Comparison of ENCODE assay signal across 1 cellular context in the genomic region with DNA sequence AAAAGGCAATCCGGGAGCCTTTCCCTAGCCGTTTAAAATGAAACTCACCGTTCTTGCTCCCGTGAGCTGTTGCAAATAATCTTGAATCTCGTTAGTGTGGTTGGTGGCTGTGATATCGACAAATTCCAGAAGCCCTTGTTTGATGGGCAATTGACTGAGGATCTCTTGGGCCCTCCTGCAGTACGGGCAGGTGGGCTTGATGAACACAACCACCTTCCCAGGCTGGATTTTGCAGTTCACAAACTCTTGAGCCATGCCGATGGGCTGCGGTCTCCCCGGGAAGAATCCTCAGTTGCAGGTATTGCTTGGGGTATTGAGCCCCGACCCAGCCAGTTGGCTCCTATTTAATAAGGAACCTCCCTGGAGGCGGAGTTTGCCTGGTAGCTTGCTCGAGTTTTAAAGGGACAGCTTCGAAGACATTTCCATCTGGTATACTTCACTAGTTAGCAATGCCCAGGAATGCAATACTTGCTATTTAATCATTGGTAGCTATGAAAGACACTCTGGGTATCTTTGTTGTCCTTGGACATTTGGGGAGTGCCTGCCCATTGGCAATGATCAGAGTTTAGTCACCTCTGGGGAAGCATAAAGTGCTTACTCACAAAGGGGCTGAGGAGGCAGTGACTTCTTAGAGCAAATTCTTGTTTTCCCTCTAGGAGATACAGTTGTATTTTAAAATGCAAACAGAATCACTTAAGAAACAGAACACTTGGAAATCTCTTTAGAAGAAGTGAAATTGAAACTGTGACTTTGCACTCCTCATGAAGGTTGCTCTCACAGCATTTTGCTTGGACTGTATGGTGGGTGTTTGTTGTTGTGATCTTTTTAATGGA.
A peak's percentile ranks its signal among the peaks of the same experiment; 100 is the strongest.
TF ChIP-seq lines count a peak whose summit lies in the region.

A gene with protein sequence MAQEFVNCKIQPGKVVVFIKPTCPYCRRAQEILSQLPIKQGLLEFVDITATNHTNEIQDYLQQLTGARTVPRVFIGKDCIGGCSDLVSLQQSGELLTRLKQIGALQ (minus strand): TSS at position 319 of the 833 bp plus-strand sequence. CDS start 64 bp downstream, at position 255.

TF ChIP-seq in HepG2, 621 proteins besides CTCF, POLR2A, EP300 and RAD21 (continues in another document):
- no peak for TF ChIP-seq RARA (CRISPR knock-in tag; IDR thresholded peaks at IDR 0.05)
- TF ChIP-seq, protein P1, sequence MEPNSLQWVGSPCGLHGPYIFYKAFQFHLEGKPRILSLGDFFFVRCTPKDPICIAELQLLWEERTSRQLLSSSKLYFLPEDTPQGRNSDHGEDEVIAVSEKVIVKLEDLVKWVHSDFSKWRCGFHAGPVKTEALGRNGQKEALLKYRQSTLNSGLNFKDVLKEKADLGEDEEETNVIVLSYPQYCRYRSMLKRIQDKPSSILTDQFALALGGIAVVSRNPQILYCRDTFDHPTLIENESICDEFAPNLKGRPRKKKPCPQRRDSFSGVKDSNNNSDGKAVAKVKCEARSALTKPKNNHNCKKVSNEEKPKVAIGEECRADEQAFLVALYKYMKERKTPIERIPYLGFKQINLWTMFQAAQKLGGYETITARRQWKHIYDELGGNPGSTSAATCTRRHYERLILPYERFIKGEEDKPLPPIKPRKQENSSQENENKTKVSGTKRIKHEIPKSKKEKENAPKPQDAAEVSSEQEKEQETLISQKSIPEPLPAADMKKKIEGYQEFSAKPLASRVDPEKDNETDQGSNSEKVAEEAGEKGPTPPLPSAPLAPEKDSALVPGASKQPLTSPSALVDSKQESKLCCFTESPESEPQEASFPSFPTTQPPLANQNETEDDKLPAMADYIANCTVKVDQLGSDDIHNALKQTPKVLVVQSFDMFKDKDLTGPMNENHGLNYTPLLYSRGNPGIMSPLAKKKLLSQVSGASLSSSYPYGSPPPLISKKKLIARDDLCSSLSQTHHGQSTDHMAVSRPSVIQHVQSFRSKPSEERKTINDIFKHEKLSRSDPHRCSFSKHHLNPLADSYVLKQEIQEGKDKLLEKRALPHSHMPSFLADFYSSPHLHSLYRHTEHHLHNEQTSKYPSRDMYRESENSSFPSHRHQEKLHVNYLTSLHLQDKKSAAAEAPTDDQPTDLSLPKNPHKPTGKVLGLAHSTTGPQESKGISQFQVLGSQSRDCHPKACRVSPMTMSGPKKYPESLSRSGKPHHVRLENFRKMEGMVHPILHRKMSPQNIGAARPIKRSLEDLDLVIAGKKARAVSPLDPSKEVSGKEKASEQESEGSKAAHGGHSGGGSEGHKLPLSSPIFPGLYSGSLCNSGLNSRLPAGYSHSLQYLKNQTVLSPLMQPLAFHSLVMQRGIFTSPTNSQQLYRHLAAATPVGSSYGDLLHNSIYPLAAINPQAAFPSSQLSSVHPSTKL (CRISPR knock-in tag; IDR thresholded peaks at IDR 0.05): 0 out of 2 replicates have a peak, but pooled peaks have one; percentile 33
- TF ChIP-seq, protein P2, sequence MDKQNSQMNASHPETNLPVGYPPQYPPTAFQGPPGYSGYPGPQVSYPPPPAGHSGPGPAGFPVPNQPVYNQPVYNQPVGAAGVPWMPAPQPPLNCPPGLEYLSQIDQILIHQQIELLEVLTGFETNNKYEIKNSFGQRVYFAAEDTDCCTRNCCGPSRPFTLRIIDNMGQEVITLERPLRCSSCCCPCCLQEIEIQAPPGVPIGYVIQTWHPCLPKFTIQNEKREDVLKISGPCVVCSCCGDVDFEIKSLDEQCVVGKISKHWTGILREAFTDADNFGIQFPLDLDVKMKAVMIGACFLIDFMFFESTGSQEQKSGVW (CRISPR knock-in tag; IDR thresholded peaks at IDR 0.05; ENCODE audit: borderline replicate concordance): no peak
- peak; percentile 55; the same call in 1 of the 2 replicates for TF ChIP-seq ZNF607 (CRISPR knock-in tag; IDR thresholded peaks at IDR 0.05; ENCODE audit: borderline replicate concordance)
- TF ChIP-seq NR2F2 (IDR thresholded peaks at IDR 0.05; ENCODE audit: borderline replicate concordance, low read depth): no peak; the same call in 1 of the 2 replicates
- TF ChIP-seq, protein P3, sequence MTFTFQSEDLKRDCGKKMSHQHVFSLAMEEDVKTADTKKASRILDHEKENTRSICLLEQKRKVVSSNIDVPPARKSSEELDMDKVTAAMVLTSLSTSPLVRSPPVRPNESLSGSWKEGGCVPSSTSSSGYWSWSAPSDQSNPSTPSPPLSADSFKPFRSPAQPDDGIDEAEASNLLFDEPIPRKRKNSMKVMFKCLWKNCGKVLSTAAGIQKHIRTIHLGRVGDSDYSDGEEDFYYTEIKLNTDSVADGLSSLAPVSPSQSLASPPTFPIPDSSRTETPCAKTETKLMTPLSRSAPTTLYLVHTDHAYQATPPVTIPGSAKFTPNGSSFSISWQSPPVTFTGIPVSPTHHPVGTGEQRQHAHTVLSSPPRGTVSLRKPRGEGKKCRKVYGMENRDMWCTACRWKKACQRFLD (CRISPR knock-in tag; IDR thresholded peaks at IDR 0.05; ENCODE audit: borderline replicate concordance): no peak
- TF ChIP-seq, protein P4, sequence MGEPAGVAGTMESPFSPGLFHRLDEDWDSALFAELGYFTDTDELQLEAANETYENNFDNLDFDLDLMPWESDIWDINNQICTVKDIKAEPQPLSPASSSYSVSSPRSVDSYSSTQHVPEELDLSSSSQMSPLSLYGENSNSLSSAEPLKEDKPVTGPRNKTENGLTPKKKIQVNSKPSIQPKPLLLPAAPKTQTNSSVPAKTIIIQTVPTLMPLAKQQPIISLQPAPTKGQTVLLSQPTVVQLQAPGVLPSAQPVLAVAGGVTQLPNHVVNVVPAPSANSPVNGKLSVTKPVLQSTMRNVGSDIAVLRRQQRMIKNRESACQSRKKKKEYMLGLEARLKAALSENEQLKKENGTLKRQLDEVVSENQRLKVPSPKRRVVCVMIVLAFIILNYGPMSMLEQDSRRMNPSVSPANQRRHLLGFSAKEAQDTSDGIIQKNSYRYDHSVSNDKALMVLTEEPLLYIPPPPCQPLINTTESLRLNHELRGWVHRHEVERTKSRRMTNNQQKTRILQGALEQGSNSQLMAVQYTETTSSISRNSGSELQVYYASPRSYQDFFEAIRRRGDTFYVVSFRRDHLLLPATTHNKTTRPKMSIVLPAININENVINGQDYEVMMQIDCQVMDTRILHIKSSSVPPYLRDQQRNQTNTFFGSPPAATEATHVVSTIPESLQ (CRISPR knock-in tag; conservative IDR thresholded peaks at IDR 0.05): no peak
- peak; percentile 44; the same call in 1 of the 2 replicates for TF ChIP-seq NFYB (CRISPR knock-in tag; IDR thresholded peaks at IDR 0.05)
- no peak for TF ChIP-seq ZNF263 (CRISPR knock-in tag; IDR thresholded peaks at IDR 0.05)
- TF ChIP-seq SP140L (CRISPR knock-in tag; IDR thresholded peaks at IDR 0.05; ENCODE audit: borderline replicate concordance): no peak
- TF ChIP-seq SMAD3 (CRISPR knock-in tag; IDR thresholded peaks at IDR 0.05): peak; percentile 51; the same call in 1 of the 2 replicates
- no peak for TF ChIP-seq ZNF335 (CRISPR knock-in tag; IDR thresholded peaks at IDR 0.05)
- TF ChIP-seq ZNF788 (CRISPR knock-in tag; IDR thresholded peaks at IDR 0.05; ENCODE audit: borderline replicate concordance): 0 out of 2 replicates have a peak, but pooled peaks have one; percentile 60
- no peak for TF ChIP-seq SIN3A (IDR thresholded peaks at IDR 0.05; ENCODE audit: borderline replicate concordance, low read depth, low read length)
- TF ChIP-seq ZNF331 (CRISPR knock-in tag; IDR thresholded peaks at IDR 0.05): no peak
- no peak for TF ChIP-seq ZNF660 (CRISPR knock-in tag; IDR thresholded peaks at IDR 0.05; ENCODE audit: borderline replicate concordance, low read depth)
- no peak for TF ChIP-seq RORA (CRISPR knock-in tag; IDR thresholded peaks at IDR 0.05)
- TF ChIP-seq FOXA3 (CRISPR knock-in tag; IDR thresholded peaks at IDR 0.05): 0 out of 2 replicates have a peak, but pooled peaks have one; percentile 6
- no peak for TF ChIP-seq TOPORS (CRISPR knock-in tag; IDR thresholded peaks at IDR 0.05)
- TF ChIP-seq KAT7 (CRISPR knock-in tag; IDR thresholded peaks at IDR 0.05; ENCODE audit: borderline replicate concordance): no peak
- TF ChIP-seq MXD4 (CRISPR knock-in tag; IDR thresholded peaks at IDR 0.05): no peak
- TF ChIP-seq, protein P5, sequence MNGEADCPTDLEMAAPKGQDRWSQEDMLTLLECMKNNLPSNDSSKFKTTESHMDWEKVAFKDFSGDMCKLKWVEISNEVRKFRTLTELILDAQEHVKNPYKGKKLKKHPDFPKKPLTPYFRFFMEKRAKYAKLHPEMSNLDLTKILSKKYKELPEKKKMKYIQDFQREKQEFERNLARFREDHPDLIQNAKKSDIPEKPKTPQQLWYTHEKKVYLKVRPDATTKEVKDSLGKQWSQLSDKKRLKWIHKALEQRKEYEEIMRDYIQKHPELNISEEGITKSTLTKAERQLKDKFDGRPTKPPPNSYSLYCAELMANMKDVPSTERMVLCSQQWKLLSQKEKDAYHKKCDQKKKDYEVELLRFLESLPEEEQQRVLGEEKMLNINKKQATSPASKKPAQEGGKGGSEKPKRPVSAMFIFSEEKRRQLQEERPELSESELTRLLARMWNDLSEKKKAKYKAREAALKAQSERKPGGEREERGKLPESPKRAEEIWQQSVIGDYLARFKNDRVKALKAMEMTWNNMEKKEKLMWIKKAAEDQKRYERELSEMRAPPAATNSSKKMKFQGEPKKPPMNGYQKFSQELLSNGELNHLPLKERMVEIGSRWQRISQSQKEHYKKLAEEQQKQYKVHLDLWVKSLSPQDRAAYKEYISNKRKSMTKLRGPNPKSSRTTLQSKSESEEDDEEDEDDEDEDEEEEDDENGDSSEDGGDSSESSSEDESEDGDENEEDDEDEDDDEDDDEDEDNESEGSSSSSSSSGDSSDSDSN (CRISPR knock-in tag; IDR thresholded peaks at IDR 0.05): no peak; the same call in 1 of the 2 replicates
- TF ChIP-seq, protein P6, sequence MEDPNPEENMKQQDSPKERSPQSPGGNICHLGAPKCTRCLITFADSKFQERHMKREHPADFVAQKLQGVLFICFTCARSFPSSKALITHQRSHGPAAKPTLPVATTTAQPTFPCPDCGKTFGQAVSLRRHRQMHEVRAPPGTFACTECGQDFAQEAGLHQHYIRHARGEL (CRISPR knock-in tag; IDR thresholded peaks at IDR 0.05): no peak
- peak; percentile 94 for TF ChIP-seq DR1 (CRISPR knock-in tag; IDR thresholded peaks at IDR 0.05)
- TF ChIP-seq PAF1 (CRISPR knock-in tag; IDR thresholded peaks at IDR 0.05): no peak
- TF ChIP-seq TEAD3 (CRISPR knock-in tag; optimal IDR thresholded peaks at IDR 0.05; ENCODE audit: borderline replicate concordance): peak; percentile 15
- TF ChIP-seq SNAI1 (CRISPR knock-in tag; IDR thresholded peaks at IDR 0.05; ENCODE audit: borderline replicate concordance): no peak
- no peak for TF ChIP-seq ZNF850 (CRISPR knock-in tag; conservative IDR thresholded peaks at IDR 0.05)
- no peak for TF ChIP-seq AGO1 (IDR thresholded peaks at IDR 0.05; ENCODE audit: low read depth, low read length, poor library complexity, severe bottlenecking)
- TF ChIP-seq, protein P7, sequence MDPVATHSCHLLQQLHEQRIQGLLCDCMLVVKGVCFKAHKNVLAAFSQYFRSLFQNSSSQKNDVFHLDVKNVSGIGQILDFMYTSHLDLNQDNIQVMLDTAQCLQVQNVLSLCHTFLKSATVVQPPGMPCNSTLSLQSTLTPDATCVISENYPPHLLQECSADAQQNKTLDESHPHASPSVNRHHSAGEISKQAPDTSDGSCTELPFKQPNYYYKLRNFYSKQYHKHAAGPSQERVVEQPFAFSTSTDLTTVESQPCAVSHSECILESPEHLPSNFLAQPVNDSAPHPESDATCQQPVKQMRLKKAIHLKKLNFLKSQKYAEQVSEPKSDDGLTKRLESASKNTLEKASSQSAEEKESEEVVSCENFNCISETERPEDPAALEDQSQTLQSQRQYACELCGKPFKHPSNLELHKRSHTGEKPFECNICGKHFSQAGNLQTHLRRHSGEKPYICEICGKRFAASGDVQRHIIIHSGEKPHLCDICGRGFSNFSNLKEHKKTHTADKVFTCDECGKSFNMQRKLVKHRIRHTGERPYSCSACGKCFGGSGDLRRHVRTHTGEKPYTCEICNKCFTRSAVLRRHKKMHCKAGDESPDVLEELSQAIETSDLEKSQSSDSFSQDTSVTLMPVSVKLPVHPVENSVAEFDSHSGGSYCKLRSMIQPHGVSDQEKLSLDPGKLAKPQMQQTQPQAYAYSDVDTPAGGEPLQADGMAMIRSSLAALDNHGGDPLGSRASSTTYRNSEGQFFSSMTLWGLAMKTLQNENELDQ (CRISPR knock-in tag; IDR thresholded peaks at IDR 0.05; ENCODE audit: borderline replicate concordance): no peak
- no peak for TF ChIP-seq ZNF761 (CRISPR knock-in tag; conservative IDR thresholded peaks at IDR 0.05)
- TF ChIP-seq, protein P8, sequence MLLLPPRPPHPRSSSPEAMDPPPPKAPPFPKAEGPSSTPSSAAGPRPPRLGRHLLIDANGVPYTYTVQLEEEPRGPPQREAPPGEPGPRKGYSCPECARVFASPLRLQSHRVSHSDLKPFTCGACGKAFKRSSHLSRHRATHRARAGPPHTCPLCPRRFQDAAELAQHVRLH (CRISPR knock-in tag; IDR thresholded peaks at IDR 0.05; ENCODE audit: borderline replicate concordance, low read depth): no peak
- TF ChIP-seq TBP (CRISPR knock-in tag; IDR thresholded peaks at IDR 0.05): no peak
- TF ChIP-seq HDAC2 (CRISPR knock-in tag; IDR thresholded peaks at IDR 0.05): peak; percentile 50; the same call in 1 of the 2 replicates
- TF ChIP-seq ZNF614 (CRISPR knock-in tag; IDR thresholded peaks at IDR 0.05; ENCODE audit: borderline replicate concordance): peak; percentile 36; the same call in 1 of the 2 replicates
- TF ChIP-seq, protein P9, sequence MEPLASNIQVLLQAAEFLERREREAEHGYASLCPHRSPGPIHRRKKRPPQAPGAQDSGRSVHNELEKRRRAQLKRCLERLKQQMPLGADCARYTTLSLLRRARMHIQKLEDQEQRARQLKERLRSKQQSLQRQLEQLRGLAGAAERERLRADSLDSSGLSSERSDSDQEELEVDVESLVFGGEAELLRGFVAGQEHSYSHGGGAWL (CRISPR knock-in tag; IDR thresholded peaks at IDR 0.05): no peak
- no peak for TF ChIP-seq ZSCAN21 (CRISPR knock-in tag; IDR thresholded peaks at IDR 0.05; ENCODE audit: borderline replicate concordance)
- 0 out of 2 replicates have a peak, but pooled peaks have one; percentile 14 for TF ChIP-seq GATAD1 (CRISPR knock-in tag; IDR thresholded peaks at IDR 0.05)
